In the genomic region with DNA sequence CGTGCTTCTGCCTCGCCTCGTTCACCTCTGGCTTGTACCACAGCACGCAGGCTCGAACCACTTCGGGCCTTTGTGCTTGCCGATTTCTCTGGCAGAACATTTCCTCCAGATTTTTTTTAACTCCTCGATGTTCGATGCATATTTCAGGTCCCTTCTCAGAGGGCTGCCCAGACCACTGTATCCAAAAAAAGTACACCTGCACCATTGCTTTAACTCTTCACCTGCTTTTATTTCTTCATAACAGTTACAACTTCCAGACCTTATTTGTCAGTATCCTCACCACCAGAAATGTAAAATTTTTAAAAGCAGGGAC, we compare ENCODE assay signal across 9 cellular contexts. TPM values are rescaled to one million over a fixed set of nuclear protein-coding genes. Genes with fewer than 3 reads are reported as not detected.
A peak's percentile ranks its signal among the peaks of the same experiment; 100 is the strongest.
DNase-seq lines count a peak whose midpoint lies in the region; ATAC-seq, FAIRE-seq and TF ChIP-seq lines count a peak whose summit lies in the region.
"Had no signal": no experiment of that assay in that cellular context is flagged by ENCODE, and none has a peak within 500 bp of the region (broad histone marks: within the 10 kb centered on the region; RNA-seq: fewer than 3 reads in every experiment).

No MANE protein-coding gene starts in this region.

- WGBS in urinary bladder: 0% methylated on average over 9 of the region's 9 CpGs

- peak overlapping the region; percentile 97 for H3K27ac ChIP-seq in astrocyte (ENCODE audit: low read depth, low read length)
- peak overlapping the region; percentile 94 for H3K27ac ChIP-seq in lower lobe of right lung
- H3K27ac ChIP-seq in urinary bladder (ENCODE audit: low read depth): peak overlapping the region; percentile 75

- peak overlapping the region; percentile 94 for H3K9ac ChIP-seq in astrocyte (ENCODE audit: low read length)

- H3K79me2 ChIP-seq in astrocyte (ENCODE audit: insufficient read depth, low read length): peaks cover 37% of the 10 kb centered on the region

- peak overlapping the region; percentile 85 for H3K4me3 Mint-ChIP-seq in astrocyte (ENCODE audit: unreplicated experiment)

- no peak for FAIRE-seq in astrocyte (lab: Jason Lieb, UNC)
- FAIRE-seq: colon had no signal

- ATAC-seq in Right ventricle myocardium inferior (peak; percentile 2), left cardiac atrium (no peak), lower lobe of right lung (no peak), GM18511 (IDR thresholded peaks at IDR 0.05; ENCODE audit: unreplicated experiment) (no peak), HG03097 (IDR thresholded peaks at IDR 0.05; ENCODE audit: low FRiP score, unreplicated experiment) (no peak), HG03354 (IDR thresholded peaks at IDR 0.05; ENCODE audit: poor library complexity, severe bottlenecking, unreplicated experiment) (no peak)

- H3K9me3 ChIP-seq in astrocyte (ENCODE audit: insufficient read depth, low read depth, low read length) (no peaks in the 10 kb centered on the region), lower lobe of right lung (no peaks in the 10 kb centered on the region)

- H3K27ac Mint-ChIP-seq in astrocyte (ENCODE audit: unreplicated experiment): peak overlapping the region; percentile 85

- peak overlapping the region; percentile 71 for H3K4me3 ChIP-seq in astrocyte (ENCODE audit: insufficient read depth, low read depth, low read length)
- peak overlapping the region; percentile 85 for H3K4me3 ChIP-seq in lower lobe of right lung
- H3K4me3 ChIP-seq in urinary bladder (ENCODE audit: low read depth, low read length): peak overlapping the region; percentile 71

- H3K27me3 Mint-ChIP-seq in astrocyte (ENCODE audit: low read depth, unreplicated experiment): no peaks in the 10 kb centered on the region

- TF ChIP-seq CTCF in astrocyte (IDR thresholded peaks at IDR 0.05; ENCODE audit: insufficient read depth, low read depth, low read length) (no peak), lower lobe of right lung (IDR thresholded peaks at IDR 0.05) (no peak)

- DNase-seq in Right ventricle myocardium inferior (ENCODE audit: missing footprints) (no peak), left cardiac atrium (no peak), astrocyte (ENCODE audit: low read depth) (no peak), lower lobe of right lung (no peak)

- H2AFZ ChIP-seq in astrocyte (ENCODE audit: low read depth, low read length): peak overlapping the region; percentile 95

- H3K36me3 ChIP-seq in astrocyte (ENCODE audit: insufficient read depth, low read length) (peaks cover under 1% of the 10 kb centered on the region), lower lobe of right lung (no peaks in the 10 kb centered on the region), urinary bladder (ENCODE audit: insufficient read depth) (no peaks in the 10 kb centered on the region)

- no peaks in the 10 kb centered on the region for H3K36me3 Mint-ChIP-seq in astrocyte (ENCODE audit: low read depth, unreplicated experiment)

- peaks cover 18% of the 10 kb centered on the region for H3K4me1 Mint-ChIP-seq in astrocyte (ENCODE audit: low read depth, unreplicated experiment)

- intact Hi-C loops in Right ventricle myocardium inferior (cut with DNase I): loop anchor here (10.0 kb wide), 3 partner anchors 99 to 469 kb away; partner anchors contain the start of gene PIGK
- intact Hi-C loops in left cardiac atrium (cut with DNase I): no loop called here
- intact Hi-C loops in lower lobe of right lung (cut with DNase I): no loop called here

- H3K4me2 ChIP-seq in astrocyte (ENCODE audit: low read length): peak overlapping the region; percentile 98

- H3K9me3 Mint-ChIP-seq in astrocyte (ENCODE audit: unreplicated experiment): no peaks in the 10 kb centered on the region

- H3K4me1 ChIP-seq in astrocyte (ENCODE audit: insufficient read depth, low read length) (peaks cover 11% of the 10 kb centered on the region), lower lobe of right lung (peaks cover 20% of the 10 kb centered on the region), urinary bladder (ENCODE audit: insufficient read depth) (no peaks in the 10 kb centered on the region)

- H4K20me1 ChIP-seq in astrocyte (ENCODE audit: insufficient read depth, low read length): peaks cover 31% of the 10 kb centered on the region

- H3K27me3 ChIP-seq in astrocyte (ENCODE audit: insufficient read depth, low read length): no peaks in the 10 kb centered on the region
- H3K27me3 ChIP-seq in lower lobe of right lung (ENCODE audit: low read depth): no peaks in the 10 kb centered on the region

RNA-seq across cellular contexts. Expression of gene ZZZ3, which starts 1.3 kb away (rescaled TPM):
- total RNA-seq in Right ventricle myocardium inferior (30.2 TPM), left cardiac atrium (10 to 100 TPM; 32.2 to 35.5 TPM), astrocyte (40.0 and 48.4 TPM in 2 replicates), lower lobe of right lung (44.5 TPM), urinary bladder (171 TPM)
- polyA plus RNA-seq in urinary bladder: 20.0 TPM
